In the genomic region with DNA sequence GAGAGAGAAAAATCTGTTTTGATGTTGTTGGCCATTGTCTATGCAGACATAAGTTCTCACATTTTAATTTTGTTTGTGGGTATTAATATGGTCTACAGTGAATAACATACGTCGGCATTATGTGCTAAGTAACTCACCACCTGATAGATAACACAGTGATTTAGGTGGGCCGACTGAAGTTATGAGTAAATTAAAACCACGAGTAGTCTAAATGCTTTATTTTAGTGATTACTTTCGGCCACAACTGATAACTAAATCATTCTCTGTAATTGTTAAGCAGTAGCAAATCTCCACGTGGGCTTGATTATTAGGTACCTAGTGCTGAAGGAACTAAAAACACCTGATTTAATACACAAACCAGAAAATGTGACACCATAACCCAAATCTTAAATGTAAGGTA, we compare ENCODE assay signal across 9 cellular contexts. TPM values are rescaled to one million over a fixed set of nuclear protein-coding genes. Genes with fewer than 3 reads are reported as not detected.
A peak's percentile ranks its signal among the peaks of the same experiment; 100 is the strongest.
DNase-seq lines count a peak whose midpoint lies in the region; ATAC-seq, FAIRE-seq and TF ChIP-seq lines count a peak whose summit lies in the region.
"Had no signal": no experiment of that assay in that cellular context is flagged by ENCODE, and none has a peak within 500 bp of the region (broad histone marks: within the 10 kb centered on the region; RNA-seq: fewer than 3 reads in every experiment).

No MANE protein-coding gene starts in this region.

- H3K9ac ChIP-seq in DND-41 (ENCODE audit: low read depth, low read length): peak overlapping the region; percentile 69
- H3K9ac ChIP-seq in NT2/D1 (ENCODE audit: insufficient read length, low read depth): peak overlapping the region; percentile 67
- peak overlapping the region; percentile 85 for H3K9ac ChIP-seq in endodermal cell (ENCODE audit: extremely low read depth, low read length, poor library complexity, severe bottlenecking)

- CTCF ChIA-PET in HEK293T (lab: Yijun Ruan, JAX): interaction anchor here (1.9 to 5.6 kb wide), 3 partner anchors 147 to 820 kb away, joined by 11 to 55 read pairs (median 51); a partner anchor contains a TSS

- H3K36me3 ChIP-seq in DND-41 (ENCODE audit: insufficient read depth, low read length): no peaks in the 10 kb centered on the region; the same call in 1 of the 2 replicates
- H3K36me3 ChIP-seq in NT2/D1 (ENCODE audit: insufficient read depth, insufficient read length, low read length): no peaks in the 10 kb centered on the region
- H3K36me3 ChIP-seq in endodermal cell (ENCODE audit: control insufficient read depth, insufficient read depth, low read length): no peaks in the 10 kb centered on the region
- no peaks in the 10 kb centered on the region for H3K36me3 ChIP-seq in pancreas

- DNase-seq in DND-41: no peak
- no peak for DNase-seq in NT2/D1 (ENCODE audit: low read depth, low spot score)
- no peak for DNase-seq in endodermal cell
- DNase-seq in pancreas: no peak
- DNase-seq in kidney tubule cell (ENCODE audit: low spot score): no peak
- DNase-seq in posterior cingulate gyrus: no peak
- DNase-seq in HEK293T (ENCODE audit: extremely low spot score): no peak
- DNase-seq: retina had no signal

- H3K27me3 Mint-ChIP-seq in endodermal cell (ENCODE audit: insufficient read depth): no peaks in the 10 kb centered on the region

- H3K27me3 ChIP-seq in DND-41 (ENCODE audit: insufficient read depth, low read length, poor library complexity): no peaks in the 10 kb centered on the region
- H3K27me3 ChIP-seq in NT2/D1 (ENCODE audit: insufficient read depth, insufficient read length): no peaks in the 10 kb centered on the region
- H3K27me3 ChIP-seq in endodermal cell (ENCODE audit: control insufficient read depth, insufficient read depth, low read length, poor library complexity, severe bottlenecking): no peaks in the 10 kb centered on the region
- H3K27me3 ChIP-seq in pancreas: no peaks in the 10 kb centered on the region

- H2AFZ ChIP-seq in DND-41 (ENCODE audit: low read depth, low read length): no peak overlapping the region

- H3K27ac ChIP-seq in DND-41 (ENCODE audit: low read length) (no peak overlapping the region; the same call in 1 of the 2 replicates), endodermal cell (ENCODE audit: low read depth, low read length) (peak overlapping the region; percentile 44), pancreas (peak overlapping the region; percentile 77 to 92 (median 88))

- H3K4me3 Mint-ChIP-seq in endodermal cell: peak overlapping the region; percentile 74

- no peaks in the 10 kb centered on the region for H4K20me1 ChIP-seq in DND-41 (ENCODE audit: insufficient read depth, low read length)

- peaks cover 6% of the 10 kb centered on the region for H3K36me3 Mint-ChIP-seq in endodermal cell (ENCODE audit: low read depth)

- TF ChIP-seq CTCF in DND-41 (IDR thresholded peaks at IDR 0.05; ENCODE audit: borderline replicate concordance, extremely low read depth, low read length, poor library complexity, severe bottlenecking) (no peak), endodermal cell (conservative IDR thresholded peaks at IDR 0.05) (no peak), pancreas (IDR thresholded peaks at IDR 0.05) (no peak)

- H3K79me2 ChIP-seq in DND-41 (ENCODE audit: insufficient read depth, low read length): peaks cover 75% of the 10 kb centered on the region

- H3K4me3 ChIP-seq in DND-41 (ENCODE audit: low read depth in 1 of 2, low read length in 2 of 2) (peak overlapping the region; percentile 63 to 65; a peak in 3 of 4 replicates), NT2/D1 (ENCODE audit: insufficient read length, low read depth) (peak overlapping the region; percentile 80), endodermal cell (ENCODE audit: low read length) (peak overlapping the region; percentile 86), pancreas (peak overlapping the region in 3 of 4 donors; percentile 63 to 77 (median 71))

- ATAC-seq in DND-41 (ENCODE audit: insufficient read depth, low read depth): no peak
- no peak for ATAC-seq in pancreas
- no peak for ATAC-seq in GM19328 (IDR thresholded peaks at IDR 0.05; ENCODE audit: unreplicated experiment)

- peak overlapping the region; percentile 95 for H3K27ac Mint-ChIP-seq in endodermal cell

- intact Hi-C loops in pancreas (cut with DNase I): loop anchor here in 1 of 3 donors (10.0 kb wide), 2 partner anchors 146 to 446 kb away; a partner anchor contains a TSS
- intact Hi-C loops in posterior cingulate gyrus (cut with DNase I): loop anchor here (5.0 kb wide), 2 partner anchors 124 to 444 kb away; a partner anchor contains a TSS

- H3K9me3 ChIP-seq in DND-41 (ENCODE audit: insufficient read depth, low read length, severe bottlenecking) (no peaks in the 10 kb centered on the region), NT2/D1 (ENCODE audit: insufficient read depth, low read length) (no peaks in the 10 kb centered on the region), endodermal cell (ENCODE audit: control insufficient read depth, low read length) (no peaks in the 10 kb centered on the region), pancreas (no peaks in the 10 kb centered on the region)

- peaks cover 49% of the 10 kb centered on the region for H3K4me1 Mint-ChIP-seq in endodermal cell

- 18 to 77% methylated on average over 5 to 6 of the region's 6 CpGs for WGBS in endodermal cell (ENCODE audit: insufficient coverage in 1 of 2, insufficient read length in 1 of 2), 2 experiments
- 9 to 11% methylated on average over 6 of the region's 6 CpGs for WGBS in pancreas, 2 donors

- no peak for FAIRE-seq in pancreas (lab: Jason Lieb, UNC)

- peaks cover 52% of the 10 kb centered on the region for H3K4me1 ChIP-seq in DND-41 (ENCODE audit: insufficient read depth, low read length)
- H3K4me1 ChIP-seq in NT2/D1 (ENCODE audit: insufficient read depth, insufficient read length): no peaks in the 10 kb centered on the region
- peaks cover 4% of the 10 kb centered on the region for H3K4me1 ChIP-seq in endodermal cell (ENCODE audit: control insufficient read depth, insufficient read depth, low read length)
- H3K4me1 ChIP-seq in pancreas: peaks cover 10 to 48% (median 42%) of the 10 kb centered on the region in 3 donors

- H3K4me2 ChIP-seq in DND-41 (ENCODE audit: insufficient read depth, low read length): peak overlapping the region; percentile 78

- POLR2A ChIA-PET in HEK293T (lab: Yijun Ruan, JAX): interaction anchor here (1.7 kb wide), 1 partner anchor 125 kb away, joined by 5 read pairs; a partner anchor contains a TSS

- no peaks in the 10 kb centered on the region for H3K9me3 Mint-ChIP-seq in endodermal cell

TF ChIP-seq in HEK293T, 16 proteins besides CTCF, POLR2A, EP300 and RAD21:
- TF ChIP-seq L3MBTL2 (conservative IDR thresholded peaks at IDR 0.05) (no peak), FOXA1 (IDR thresholded peaks at IDR 0.05) (no peak), LEF1 (IDR thresholded peaks at IDR 0.05; ENCODE audit: borderline replicate concordance) (no peak), ARNT (IDR thresholded peaks at IDR 0.05) (no peak), SP1 (IDR thresholded peaks at IDR 0.05) (no peak), FOXM1 (IDR thresholded peaks at IDR 0.05; ENCODE audit: borderline replicate concordance) (no peak), CTBP1 (IDR thresholded peaks at IDR 0.05; ENCODE audit: borderline replicate concordance) (no peak), ZNF384 (IDR thresholded peaks at IDR 0.05) (no peak), HDGF (IDR thresholded peaks at IDR 0.05; ENCODE audit: borderline replicate concordance) (no peak), FOXK2 (IDR thresholded peaks at IDR 0.05) (no peak), TARDBP (IDR thresholded peaks at IDR 0.05) (no peak), BHLHE40 (IDR thresholded peaks at IDR 0.05; ENCODE audit: borderline replicate concordance) (no peak), NFRKB (IDR thresholded peaks at IDR 0.05) (no peak), ELF4 (IDR thresholded peaks at IDR 0.05) (no peak), SUZ12 (IDR thresholded peaks at IDR 0.05) (no peak)
- TF ChIP-seq, protein P1, sequence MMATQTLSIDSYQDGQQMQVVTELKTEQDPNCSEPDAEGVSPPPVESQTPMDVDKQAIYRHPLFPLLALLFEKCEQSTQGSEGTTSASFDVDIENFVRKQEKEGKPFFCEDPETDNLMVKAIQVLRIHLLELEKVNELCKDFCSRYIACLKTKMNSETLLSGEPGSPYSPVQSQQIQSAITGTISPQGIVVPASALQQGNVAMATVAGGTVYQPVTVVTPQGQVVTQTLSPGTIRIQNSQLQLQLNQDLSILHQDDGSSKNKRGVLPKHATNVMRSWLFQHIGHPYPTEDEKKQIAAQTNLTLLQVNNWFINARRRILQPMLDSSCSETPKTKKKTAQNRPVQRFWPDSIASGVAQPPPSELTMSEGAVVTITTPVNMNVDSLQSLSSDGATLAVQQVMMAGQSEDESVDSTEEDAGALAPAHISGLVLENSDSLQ (IDR thresholded peaks at IDR 0.05): no peak

RNA-seq across cellular contexts. Expression of a gene that starts 1.2 kb away (rescaled TPM):
- total RNA-seq in endodermal cell (10 to 100 TPM; 32.2 to 36.0 TPM), pancreas (10 to 100 TPM in 3 of 6 donors, 1 to 10 TPM in 3; 8.3 to 16.1 (median 10.5) TPM)
- polyA plus RNA-seq in endodermal cell (2013, experiment 1 of 2): 12.3 TPM
- 14.4 TPM for polyA plus RNA-seq in endodermal cell (2013, experiment 2 of 2)
- 10 to 100 TPM in 1 of 2 donors, 1 to 10 TPM in 1; 5.9 to 12.3 TPM for polyA plus RNA-seq in pancreas

RNA-seq across cellular contexts. Expression of a gene that starts 3.0 kb away (rescaled TPM):
- total RNA-seq in endodermal cell (10 to 100 TPM; 16.2 to 18.0 TPM), pancreas (1 to 10 TPM; 3.2 to 6.9 (median 4.0) TPM)
- polyA plus RNA-seq in endodermal cell (2013, experiment 1 of 2): 14.2 TPM
- polyA plus RNA-seq in endodermal cell (2013, experiment 2 of 2): 11.9 TPM
- 1 to 10 TPM; 3.9 to 6.4 TPM for polyA plus RNA-seq in pancreas
